Comparison of ENCODE assay signal across 24 cellular contexts in the genomic region with DNA sequence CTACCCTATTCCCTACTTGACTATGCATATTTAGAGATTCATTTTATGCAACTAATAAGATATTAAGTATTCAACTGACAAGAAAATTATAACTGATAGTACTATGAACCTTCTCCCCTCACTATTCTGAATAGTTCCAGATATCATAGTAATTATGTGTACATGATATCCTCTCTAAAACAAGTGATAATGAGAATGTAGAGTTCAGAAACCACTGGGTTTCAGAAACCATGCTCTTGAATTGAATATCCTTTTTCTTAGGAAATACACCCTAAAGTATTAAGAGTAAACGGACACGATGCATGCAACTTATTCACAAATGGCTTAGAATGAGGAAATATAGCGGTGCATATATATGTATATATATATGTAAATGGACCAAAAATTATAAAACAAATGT.
"Had no signal": no experiment of that assay in that cellular context is flagged by ENCODE, and none has a peak within 500 bp of the region (broad histone marks: within the 10 kb centered on the region; RNA-seq: fewer than 3 reads in every experiment).

No MANE protein-coding gene starts in this region.

- ATAC-seq: gastroesophageal sphincter; heart right ventricle; left lung; sciatic nerve; stimulated activated memory B cell treated with anti-CD40 and anti-IgM and Interleukin-4, amounts not matched to agents 10 μg/mL and 1 μg/mL and 100 μg/mL, for 72 hours had no signal

- H3K4me1 Mint-ChIP-seq: nephron progenitor cell had no signal

- H3K36me3 ChIP-seq: ascending aorta, left lung had no signal

- H3K4me3 Mint-ChIP-seq: nephron progenitor cell; stimulated activated memory B cell treated with anti-CD40 and anti-IgM and Interleukin-4, amounts not matched to agents 10 μg/mL and 1 μg/mL and 100 μg/mL, for 72 hours had no signal

- H3K27ac ChIP-seq: ascending aorta, esophagus muscularis mucosa, gastroesophageal sphincter, heart right ventricle, left lung, tibial nerve, vagina had no signal

- DNase-seq: activated CD4-positive, alpha-beta T cell treated with anti-CD3 and anti-CD28 coated beads, Interleukin-2, amount 50 U/mL, for 48 hours; activated CD4-positive, CD25-positive, alpha-beta regulatory T cell; activated CD8-positive, alpha-beta memory T cell treated with anti-CD3 and anti-CD28 coated beads, Interleukin-2, amount 50 U/mL, for 48 hours; activated effector memory CD4-positive, alpha-beta T cell treated with anti-CD3 and anti-CD28 coated beads, Interleukin-2, amount 50 U/mL, for 16 hours; cerebellar nuclear complex; cortex of kidney; effector CD4-positive, alpha-beta T cell; heart right ventricle; left lung; midbrain; nephron progenitor cell; nucleus accumbens; SHP77 treated with DMSO at 0.1 percent for 48 hours; SK-N-SH; stimulated activated CD4-positive, alpha-beta T cell treated with anti-CD3 and anti-CD28 coated beads, Interleukin-4, amount 100 ng/mL, for 24 hours; T1000 had no signal

- H3K9ac ChIP-seq: SK-N-SH had no signal

- H3K4me1 ChIP-seq: ascending aorta, tibial nerve, vagina had no signal

- H3K36me3 Mint-ChIP-seq: stimulated activated memory B cell treated with anti-CD40 and anti-IgM and Interleukin-4, amounts not matched to agents 10 μg/mL and 1 μg/mL and 100 μg/mL, for 72 hours had no signal

- H3K27me3 Mint-ChIP-seq: stimulated activated memory B cell treated with anti-CD40 and anti-IgM and Interleukin-4, amounts not matched to agents 10 μg/mL and 1 μg/mL and 100 μg/mL, for 72 hours had no signal

- H3K27me3 ChIP-seq: ascending aorta, esophagus muscularis mucosa, gastroesophageal sphincter, heart right ventricle, left lung, tibial nerve, vagina had no signal

- H3K9me3 Mint-ChIP-seq: nephron progenitor cell; stimulated activated memory B cell treated with anti-CD40 and anti-IgM and Interleukin-4, amounts not matched to agents 10 μg/mL and 1 μg/mL and 100 μg/mL, for 72 hours had no signal

- H3K4me2 ChIP-seq: SK-N-SH, smooth muscle cell had no signal

- H3K27ac Mint-ChIP-seq: nephron progenitor cell; stimulated activated memory B cell treated with anti-CD40 and anti-IgM and Interleukin-4, amounts not matched to agents 10 μg/mL and 1 μg/mL and 100 μg/mL, for 72 hours had no signal

- H3K9me3 ChIP-seq: ascending aorta, esophagus muscularis mucosa, gastroesophageal sphincter, heart right ventricle, left lung, SK-N-SH, tibial nerve, vagina had no signal

- H3K4me3 ChIP-seq: ascending aorta, esophagus muscularis mucosa, gastroesophageal sphincter, heart right ventricle, left lung, smooth muscle cell, tibial nerve, vagina had no signal
